ENCODE assay signal across 8 cellular contexts in genomic region chr4:123477804-123478209, GRCh38.
DNase-seq lines count a peak whose midpoint lies in the region; ATAC-seq and TF ChIP-seq lines count a peak whose summit lies in the region.

No MANE protein-coding gene starts in this region.

- no peak for TF ChIP-seq CTCF in left ventricle myocardium inferior (IDR thresholded peaks at IDR 0.05; ENCODE audit: borderline replicate concordance)

- no peaks in the 10 kb centered on the region for H3K4me1 ChIP-seq in left ventricle myocardium inferior

- H3K4me3 Mint-ChIP-seq in T-cell: no peak overlapping the region

- peaks cover 16 to 21% (median 19%) of the 10 kb centered on the region in 3 donors for H3K4me1 Mint-ChIP-seq in T-cell

- H3K27me3 ChIP-seq in left ventricle myocardium inferior (ENCODE audit: low read depth): no peaks in the 10 kb centered on the region

- no peaks in the 10 kb centered on the region for H3K36me3 Mint-ChIP-seq in T-cell

- intact Hi-C loops in Right ventricle myocardium inferior (cut with DNase I): no loop called here
- intact Hi-C loops in left ventricle myocardium inferior (cut with micrococcal nuclease): no loop called here

- H3K9me3 Mint-ChIP-seq in T-cell: no peaks in the 10 kb centered on the region

- POLR2A ChIA-PET in T-cell (lab: Charles Lee): no interaction called here

- H3K27ac Mint-ChIP-seq in T-cell: no peak overlapping the region

- CTCF ChIA-PET in T-cell (lab: Charles Lee): no interaction called here

- no peaks in the 10 kb centered on the region for H3K27me3 Mint-ChIP-seq in T-cell

- H3K36me3 ChIP-seq in left ventricle myocardium inferior: no peaks in the 10 kb centered on the region

- H3K27ac ChIP-seq in left ventricle myocardium inferior (replicated peaks): no peak overlapping the region

- H3K9me3 ChIP-seq in left ventricle myocardium inferior (replicated peaks): peaks cover 5% of the 10 kb centered on the region

- peak; percentile 50 for ATAC-seq in Right ventricle myocardium inferior
- ATAC-seq in T-cell (replicated peaks in 1 of 4): peak; percentile 19 to 99 (median 66)
- no peak for ATAC-seq in HG02642 (IDR thresholded peaks at IDR 0.05; ENCODE audit: poor library complexity, unreplicated experiment)

- no peak overlapping the region for H3K4me3 ChIP-seq in left ventricle myocardium inferior

- DNase-seq in Right ventricle myocardium inferior (ENCODE audit: missing footprints): peak; percentile 56
- DNase-seq in left ventricle myocardium inferior: no peak
- DNase-seq in T-cell: peak in 32 of 34 experiments; percentile 4 to 73 (median 45)
- peak; percentile 15 for DNase-seq in effector CD4-positive, alpha-beta T cell
- peak; percentile 18 for DNase-seq in stimulated activated CD8-positive, alpha-beta memory T cell treated with anti-CD3 and anti-CD28 coated beads, Interleukin-15, amount 100 ng/mL, for 1 hour (ENCODE audit: low read depth)
- no peak for DNase-seq in cerebellum (ENCODE audit: low spot score)
- DNase-seq in GM19240 (ENCODE audit: insufficient read length, low spot score): no peak

Comparison
In these comparisons a context has a peak if more than half of its experiments do, and no peak if none do; other contexts are left out.
1. DNase-seq: peak in Right ventricle myocardium inferior (single experiment), T-cell (32 of 34), effector CD4-positive, alpha-beta T cell (single experiment) and stimulated activated CD8-positive, alpha-beta memory T cell treated with anti-CD3 and anti-CD28 coated beads, Interleukin-15, amount 100 ng/mL, for 1 hour (single experiment); none in left ventricle myocardium inferior (single experiment), cerebellum (single experiment) and GM19240 (single experiment).